In the genomic region with DNA sequence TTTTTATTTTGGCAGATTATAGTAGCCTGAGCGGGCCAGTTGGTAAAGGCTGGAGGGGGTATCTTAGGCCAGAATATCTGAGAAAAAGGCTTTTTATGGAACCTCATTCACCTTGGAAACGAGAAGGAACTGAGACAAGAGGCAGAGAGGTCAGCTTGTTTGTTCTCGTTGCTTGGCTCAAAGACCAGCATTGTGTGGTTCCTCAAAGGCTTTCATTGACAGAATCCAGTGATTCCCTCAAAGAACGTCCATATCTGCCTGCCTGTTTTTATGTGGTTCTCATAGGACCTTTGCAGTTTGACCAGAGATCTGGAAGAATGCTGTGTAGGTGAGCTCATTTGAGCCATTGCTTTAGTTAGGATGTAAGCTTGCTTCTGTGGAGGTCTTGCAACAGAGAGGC, we compare ENCODE assay signal across 18 cellular contexts.
DNase-seq lines count a peak whose midpoint lies in the region; ATAC-seq lines count a peak whose summit lies in the region.
"Had no signal": no experiment of that assay in that cellular context is flagged by ENCODE, and none has a peak within 500 bp of the region (broad histone marks: within the 10 kb centered on the region; RNA-seq: fewer than 3 reads in every experiment).

No MANE protein-coding gene starts in this region.

- ATAC-seq in GM19324 (IDR thresholded peaks at IDR 0.05; ENCODE audit: low FRiP score, unreplicated experiment) (no peak), GM21447 (IDR thresholded peaks at IDR 0.05; ENCODE audit: unreplicated experiment) (no peak)
- ATAC-seq: A549, GM23338 had no signal

- DNase-seq in COLO829 (ENCODE audit: low spot score) (peak; percentile 28), globus pallidus (ENCODE audit: low spot score) (peak; percentile 35), midbrain (lab: John Stamatoyannopoulos, UW) (peak; percentile 26), superior temporal gyrus (ENCODE audit: extremely low spot score) (peak; percentile 47), SK-N-DZ (ENCODE audit: low spot score) (no peak)
- DNase-seq: 8988T; ACHN; AML-193; Caco-2; CD4-positive, alpha-beta memory T cell; DMS153; DND-41; H9; HFFc6 had no signal
